19 cellular contexts compared by ENCODE assay signal in genomic region chr2:218485986-218486667, GRCh38.
"Had no signal": no experiment of that assay in that cellular context is flagged by ENCODE, and none has a peak within 500 bp of the region (broad histone marks: within the 10 kb centered on the region; RNA-seq: fewer than 3 reads in every experiment).

No MANE protein-coding gene starts in this region.

- H3K27me3 ChIP-seq: adrenal gland, esophagus squamous epithelium, ovary, stomach, vagina had no signal

- H3K4me3 ChIP-seq: adrenal gland, esophagus squamous epithelium, ovary, psoas muscle, smooth muscle cell, stomach, vagina had no signal

- H3K27ac ChIP-seq: adrenal gland, esophagus squamous epithelium, ovary, psoas muscle, stomach, vagina, VCaP had no signal

- DNase-seq: activated CD4-positive, alpha-beta T cell treated with anti-CD3 and anti-CD28 coated beads, Interleukin-2, amount 50 U/mL, for 4 hours; activated CD4-positive, CD25-positive, alpha-beta regulatory T cell treated with anti-CD3 and anti-CD28 coated beads, Interleukin-2, amount 50 U/mL, for 72 hours; activated gamma-delta T cell; adrenal gland; effector CD8-positive, alpha-beta T cell; esophagus squamous epithelium; mesendoderm; naive thymus-derived CD8-positive, alpha-beta T cell; ovary; psoas muscle; right cardiac atrium; stimulated activated CD4-positive, alpha-beta T cell treated with anti-CD3 and anti-CD28 coated beads, Interleukin-4, amount 100 ng/mL, for 1 hour; stomach; trophoblast cell had no signal

- H3K4me3 Mint-ChIP-seq: dendritic cell treated with granulocyte-macrophage colony-stimulating factor and Interleukin-4, amounts not matched to agents 40 ng/mL and 50 ng/mL, for 4 days; naive thymus-derived CD8-positive, alpha-beta T cell had no signal

- ATAC-seq: activated naive CD4-positive, alpha-beta T cell treated with anti-CD3 and anti-CD28 coated beads, Interleukin-2, amount 50 U/mL, for 72 hours; naive thymus-derived CD8-positive, alpha-beta T cell; psoas muscle; right cardiac atrium had no signal

- H3K4me1 ChIP-seq: adrenal gland, esophagus squamous epithelium, psoas muscle, stomach, vagina had no signal

- H3K9me3 Mint-ChIP-seq: activated naive CD4-positive, alpha-beta T cell treated with anti-CD3 and anti-CD28 coated beads, Interleukin-2, amount 50 U/mL, for 72 hours; dendritic cell treated with granulocyte-macrophage colony-stimulating factor and Interleukin-4, amounts not matched to agents 40 ng/mL and 50 ng/mL, for 4 days; naive thymus-derived CD8-positive, alpha-beta T cell had no signal

- H3K27me3 Mint-ChIP-seq: dendritic cell treated with granulocyte-macrophage colony-stimulating factor and Interleukin-4, amounts not matched to agents 40 ng/mL and 50 ng/mL, for 4 days; naive thymus-derived CD8-positive, alpha-beta T cell had no signal

- H3K4me2 ChIP-seq: smooth muscle cell had no signal

- H3K9me3 ChIP-seq: adrenal gland, esophagus squamous epithelium, ovary, psoas muscle, stomach, vagina had no signal

- H3K36me3 ChIP-seq: ovary had no signal

- H3K27ac Mint-ChIP-seq: dendritic cell treated with granulocyte-macrophage colony-stimulating factor and Interleukin-4, amounts not matched to agents 40 ng/mL and 50 ng/mL, for 4 days had no signal
